1 cellular context compared by ENCODE assay signal in genomic region chr4:89294583-89295244, GRCh38.
TF ChIP-seq lines count a peak whose summit lies in the region.

No MANE protein-coding gene starts in this region.

TF ChIP-seq in GM12878, 131 proteins besides CTCF, POLR2A, EP300 and RAD21 (continued from another document):
- TF ChIP-seq MLLT1 (IDR thresholded peaks at IDR 0.05): no peak
- TF ChIP-seq ZNF217 (IDR thresholded peaks at IDR 0.05): peak; percentile 67; the same call in 1 of the 2 replicates
- 0 out of 2 replicates have a peak, but pooled peaks have one; percentile 16 for TF ChIP-seq NR2F1 (conservative IDR thresholded peaks at IDR 0.05)
- no peak for TF ChIP-seq RB1 (IDR thresholded peaks at IDR 0.05; ENCODE audit: borderline replicate concordance)
- TF ChIP-seq ZNF384 (IDR thresholded peaks at IDR 0.05; ENCODE audit: borderline replicate concordance, low read depth, low read length): peak; percentile 49; the same call in 1 of the 2 replicates
- no peak for TF ChIP-seq RAD51 (IDR thresholded peaks at IDR 0.05)
- no peak for TF ChIP-seq JUND (IDR thresholded peaks at IDR 0.05; ENCODE audit: low read depth, low read length)
- TF ChIP-seq IKZF1 (conservative IDR thresholded peaks at IDR 0.05): peak; percentile 31; the same call in 1 of the 2 replicates
- no peak for TF ChIP-seq SMAD5 (IDR thresholded peaks at IDR 0.05; ENCODE audit: low read depth)
- TF ChIP-seq USF2 (IDR thresholded peaks at IDR 0.05; ENCODE audit: borderline replicate concordance, low read depth, low read length): no peak
- no peak for TF ChIP-seq SP1 (IDR thresholded peaks at IDR 0.05; ENCODE audit: low read depth, low read length)
- TF ChIP-seq PAX5 (IDR thresholded peaks at IDR 0.05; ENCODE audit: borderline replicate concordance, low read depth, low read length): peak; percentile 15; the same call in 1 of the 2 replicates
- peak; percentile 41 to 64; a peak in 3 of 4 replicates for TF ChIP-seq IKZF2 (IDR thresholded peaks at IDR 0.05)
- TF ChIP-seq ZBED1 (IDR thresholded peaks at IDR 0.05; ENCODE audit: borderline replicate concordance): no peak
- 0 out of 2 replicates have a peak, but pooled peaks have one; percentile 3 for TF ChIP-seq MEF2A (IDR thresholded peaks at IDR 0.05; ENCODE audit: insufficient read depth, low read depth, low read length)
- peak; percentile 39; the same call in 1 of the 2 replicates for TF ChIP-seq DPF2 (IDR thresholded peaks at IDR 0.05)
- no peak for TF ChIP-seq NFIC (IDR thresholded peaks at IDR 0.05; ENCODE audit: low read depth, low read length)
- TF ChIP-seq CEBPB (IDR thresholded peaks at IDR 0.05; ENCODE audit: borderline replicate concordance in 1 of 2, low read depth in 2 of 2, low read length in 2 of 2): no peak
- 0 out of 2 replicates have a peak, but pooled peaks have one; percentile 16 for TF ChIP-seq ATF7 (IDR thresholded peaks at IDR 0.05; ENCODE audit: low read depth)
- no peak for TF ChIP-seq ZNF207 (IDR thresholded peaks at IDR 0.05; ENCODE audit: borderline replicate concordance)
- TF ChIP-seq ZNF622 (IDR thresholded peaks at IDR 0.05): no peak
- TF ChIP-seq MTA2 (IDR thresholded peaks at IDR 0.05; ENCODE audit: low read depth): 0 out of 2 replicates have a peak, but pooled peaks have one; percentile 8
- TF ChIP-seq JUNB (IDR thresholded peaks at IDR 0.05): no peak
- no peak for TF ChIP-seq SMAD1 (IDR thresholded peaks at IDR 0.05; ENCODE audit: low read depth, partially characterized antibody)
- TF ChIP-seq RELB (IDR thresholded peaks at IDR 0.05; ENCODE audit: low read depth): 0 out of 2 replicates have a peak, but pooled peaks have one; percentile 17
- no peak for TF ChIP-seq TCF12 (IDR thresholded peaks at IDR 0.05; ENCODE audit: low read depth, low read length)
- no peak for TF ChIP-seq ZBTB33 (IDR thresholded peaks at IDR 0.05)
- no peak for TF ChIP-seq CHD2 (IDR thresholded peaks at IDR 0.05; ENCODE audit: borderline replicate concordance, low read depth, low read length)
- peak; percentile 54 for TF ChIP-seq RUNX3 (IDR thresholded peaks at IDR 0.05; ENCODE audit: low read length)
TF ChIP-seq in GM12878: peak in this region for 12.
